Comparison of ENCODE assay signal across 13 cellular contexts in the genomic region with DNA sequence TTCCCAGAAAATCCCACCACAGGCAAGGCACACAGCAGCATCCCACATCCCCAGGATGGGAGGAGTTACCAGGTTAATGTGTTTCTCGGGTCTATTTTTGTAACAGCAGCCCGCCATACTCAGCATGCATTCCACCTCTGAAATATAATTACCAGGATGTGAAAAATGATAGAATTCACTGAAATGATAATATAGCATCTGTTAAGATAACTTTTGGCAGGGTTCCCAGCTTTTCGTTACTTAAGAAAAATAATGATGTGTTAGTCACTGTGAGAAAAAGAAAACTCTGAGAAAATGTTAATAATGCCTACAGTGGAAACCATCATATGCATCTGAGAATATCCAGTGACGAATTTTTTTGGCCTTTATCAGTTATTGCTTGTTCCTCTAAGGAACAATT.
DNase-seq lines count a peak whose midpoint lies in the region; TF ChIP-seq lines count a peak whose summit lies in the region.
"Had no signal": no experiment of that assay in that cellular context is flagged by ENCODE, and none has a peak within 500 bp of the region (broad histone marks: within the 10 kb centered on the region; RNA-seq: fewer than 3 reads in every experiment).

No MANE protein-coding gene starts in this region.

- no peak overlapping the region for H3K9ac ChIP-seq in mammary epithelial cell (ENCODE audit: insufficient read depth, low read length)
- H3K9ac ChIP-seq: BLaER1 treated with 17β-estradiol and CSF1 and Interleukin-3, amounts not matched to agents 10 nM and 100 nM had no signal

- 4% methylated on average over 4 of the region's 4 CpGs for WGBS in mammary epithelial cell (ENCODE audit: low coverage, missing lambda C conversion rate)
- 42 to 47% methylated on average over 4 of the region's 4 CpGs for WGBS in thyroid gland, 2 donors

- H3K36me3 Mint-ChIP-seq in mesothelial cell of epicardium: no peaks in the 10 kb centered on the region

- intact Hi-C loops in mammary epithelial cell (cut with micrococcal nuclease): no loop called here
- intact Hi-C loops in thyroid gland (cut with DNase I): no loop called here

- H3K27me3 Mint-ChIP-seq in mesothelial cell of epicardium (ENCODE audit: low read depth): peaks cover 4% of the 10 kb centered on the region

- H3K9me3 Mint-ChIP-seq in mesothelial cell of epicardium: peaks cover 4% of the 10 kb centered on the region

- H3K4me2 ChIP-seq in mammary epithelial cell (ENCODE audit: insufficient read depth, low read depth, low read length): no peak overlapping the region
- H3K4me2 ChIP-seq: BLaER1 treated with 17β-estradiol and CSF1 and Interleukin-3, amounts not matched to agents 10 nM and 100 nM; PC-9 had no signal

- H3K9me3 ChIP-seq in mammary epithelial cell (replicated peaks; ENCODE audit: insufficient read depth, low read length): peaks cover 7% of the 10 kb centered on the region
- H3K9me3 ChIP-seq in thyroid gland: no peaks in the 10 kb centered on the region
- H3K9me3 ChIP-seq: psoas muscle had no signal

- no peak overlapping the region for H3K4me3 Mint-ChIP-seq in mesothelial cell of epicardium

- no TSS peak for BruUV-seq in mammary epithelial cell (replicated peaks; lab: Mats Ljungman, UMichigan)

- dilution Hi-C loops in mammary epithelial cell (cut with HindIII; ENCODE audit: low sequenced_read_pairs): no loop called here

- no peak overlapping the region for H3K4me3 ChIP-seq in mammary epithelial cell (replicated peaks in 1 of 3; ENCODE audit: insufficient read depth in 1 of 3, low read depth in 2 of 3, low read length in 3 of 3)
- H3K4me3 ChIP-seq in thyroid gland (replicated peaks in 1 of 3): no peak overlapping the region
- H3K4me3 ChIP-seq: BLaER1 treated with 17β-estradiol and CSF1 and Interleukin-3, amounts not matched to agents 10 nM and 100 nM; PC-9; psoas muscle had no signal

- in situ Hi-C loops in mammary epithelial cell (cut with MboI; ENCODE audit: low sequenced_read_pairs in 2 of 2): no loop called here

- DNase-seq in EH (ENCODE audit: low read depth): peak; percentile 2
- peak; percentile 67 for DNase-seq in NCI-H2171 (lab: John Stamatoyannopoulos, UW)
- DNase-seq in mammary epithelial cell: peak; percentile 19
- no peak for DNase-seq in mesothelial cell of epicardium (ENCODE audit: low spot score in 2 of 2, unreplicated experiment in 2 of 2)
- no peak for DNase-seq in SHP77 (lab: John Stamatoyannopoulos, UW)
- DNase-seq in activated gamma-delta T cell treated with Interleukin-2 at 50 U/mL for 16 hours: no peak
- DNase-seq in thyroid gland: no peak
- no peak for DNase-seq in stimulated activated CD4-positive, alpha-beta T cell treated with anti-CD3 and anti-CD28 coated beads, Interleukin-2, amount 100 ng/mL, for 24 hours
- DNase-seq: effector CD8-positive, alpha-beta T cell; PC-9; psoas muscle; T-helper 1 cell had no signal

- CTCF ChIA-PET in mammary epithelial cell (lab: Charles Lee; ENCODE audit: low non-redundant PET): no interaction called here

- H3K27ac Mint-ChIP-seq in mesothelial cell of epicardium: peak overlapping the region; percentile 82

- no peak for TF ChIP-seq POLR2A in thyroid gland (IDR thresholded peaks at IDR 0.05)

- peaks cover 33% of the 10 kb centered on the region for H3K4me1 Mint-ChIP-seq in mesothelial cell of epicardium

- H3K4me1 ChIP-seq in mammary epithelial cell (ENCODE audit: insufficient read depth, low read length) (no peaks in the 10 kb centered on the region), thyroid gland (no peaks in the 10 kb centered on the region)
- H3K4me1 ChIP-seq: BLaER1 treated with 17β-estradiol and CSF1 and Interleukin-3, amounts not matched to agents 10 nM and 100 nM; psoas muscle had no signal

- H3K27ac ChIP-seq in mammary epithelial cell (ENCODE audit: insufficient read depth, low read depth, low read length) (no peak overlapping the region), thyroid gland (no peak overlapping the region)
- H3K27ac ChIP-seq: BLaER1 treated with 17β-estradiol and CSF1 and Interleukin-3, amounts not matched to agents 10 nM and 100 nM; PC-9; psoas muscle had no signal

- TF ChIP-seq CTCF in mammary epithelial cell (conservative IDR thresholded peaks at IDR 0.05 in 1 of 2, IDR thresholded peaks at IDR 0.05 in 1 of 2; ENCODE audit: extremely low read depth in 1 of 2, insufficient read depth in 1 of 2, low read depth in 1 of 2, low read length in 2 of 2) (no peak), mesothelial cell of epicardium (IDR thresholded peaks at IDR 0.05; ENCODE audit: unreplicated experiment) (no peak), thyroid gland (IDR thresholded peaks at IDR 0.05) (no peak)

- H4K20me1 ChIP-seq in mammary epithelial cell (ENCODE audit: insufficient read depth, low read length): no peaks in the 10 kb centered on the region
- H4K20me1 ChIP-seq: BLaER1 treated with 17β-estradiol and CSF1 and Interleukin-3, amounts not matched to agents 10 nM and 100 nM had no signal

- H3K79me2 ChIP-seq in mammary epithelial cell (ENCODE audit: insufficient read depth, low read length): no peaks in the 10 kb centered on the region

- no peaks in the 10 kb centered on the region for H3K27me3 ChIP-seq in mammary epithelial cell (ENCODE audit: insufficient read depth, low read length)
- H3K27me3 ChIP-seq in thyroid gland: no peaks in the 10 kb centered on the region
- H3K27me3 ChIP-seq: BLaER1 treated with 17β-estradiol and CSF1 and Interleukin-3, amounts not matched to agents 10 nM and 100 nM had no signal

- no peak overlapping the region for H2AFZ ChIP-seq in mammary epithelial cell (ENCODE audit: low read depth, low read length)
- H2AFZ ChIP-seq: PC-9 had no signal

- H3K36me3 ChIP-seq in mammary epithelial cell (ENCODE audit: insufficient read depth, low read length): no peaks in the 10 kb centered on the region
- no peaks in the 10 kb centered on the region for H3K36me3 ChIP-seq in thyroid gland
- H3K36me3 ChIP-seq: BLaER1 treated with 17β-estradiol and CSF1 and Interleukin-3, amounts not matched to agents 10 nM and 100 nM had no signal

Comparison
In these comparisons a context has a peak if more than half of its experiments do, and no peak if none do; other contexts are left out.
1. DNase-seq: peak in EH (single experiment), NCI-H2171 (single experiment) and mammary epithelial cell (single experiment); none in mesothelial cell of epicardium (0 of 2), SHP77 (0 of 2), activated gamma-delta T cell treated with Interleukin-2 at 50 U/mL for 16 hours (single experiment), thyroid gland (0 of 2) and stimulated activated CD4-positive, alpha-beta T cell treated with anti-CD3 and anti-CD28 coated beads, Interleukin-2, amount 100 ng/mL, for 24 hours (0 of 2).